Comparison of ENCODE assay signal across 16 cellular contexts in the genomic region with DNA sequence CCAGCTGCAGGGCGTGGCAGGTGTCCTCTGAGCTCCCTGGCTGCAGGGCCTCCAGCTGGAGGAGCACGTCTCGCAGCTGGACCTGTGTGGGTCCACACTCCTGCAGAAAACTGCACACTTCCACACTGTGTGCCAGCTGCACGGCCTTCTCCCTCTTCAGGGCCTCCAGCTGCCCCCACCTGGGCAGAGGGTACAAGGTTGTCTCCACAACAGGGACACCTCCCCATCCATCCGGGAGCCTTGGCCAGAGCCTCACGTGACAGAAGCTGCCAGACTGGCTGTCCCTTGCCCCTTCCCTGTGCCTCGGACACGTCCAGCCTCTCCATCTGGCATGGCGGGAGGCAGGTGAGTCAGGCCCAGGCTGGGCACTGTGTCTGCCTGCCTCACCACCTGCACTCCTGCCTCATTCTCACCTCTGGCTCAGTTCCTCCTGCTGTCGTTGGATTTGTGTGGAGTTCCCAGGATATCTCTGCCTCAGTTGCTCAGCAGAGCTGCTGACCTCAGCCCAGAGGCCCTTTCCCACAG. TPM values are rescaled to one million over a fixed set of nuclear protein-coding genes. Genes with fewer than 3 reads are reported as not detected.
DNase-seq lines count a peak whose midpoint lies in the region; ATAC-seq and TF ChIP-seq lines count a peak whose summit lies in the region.
"Had no signal": no experiment of that assay in that cellular context is flagged by ENCODE, and none has a peak within 500 bp of the region (broad histone marks: within the 10 kb centered on the region; RNA-seq: fewer than 3 reads in every experiment).

No MANE protein-coding gene starts in this region.

- ATAC-seq in esophagus mucosa (peak; percentile 42), foreskin keratinocyte (no peak)
- ATAC-seq: GM12878 had no signal

- TF ChIP-seq CTCF in C4-2B (conservative IDR thresholded peaks at IDR 0.05), result no peak
- TF ChIP-seq CTCF in foreskin keratinocyte (conservative IDR thresholded peaks at IDR 0.05), result no peak

- peaks cover 18% of the 10 kb centered on the region for H3K27me3 ChIP-seq in foreskin keratinocyte

- no peaks in the 10 kb centered on the region for H3K4me1 ChIP-seq in foreskin keratinocyte
- H3K4me1 ChIP-seq: HAP-1 had no signal

- DNase-seq in NCI-H774 (lab: John Stamatoyannopoulos, UW), result peak; percentile 66
- DNase-seq in cerebellar cortex (ENCODE audit: low spot score), result peak; percentile 63
- no peak for DNase-seq in foreskin keratinocyte
- DNase-seq in NAMALWA (ENCODE audit: low spot score), result no peak
- DNase-seq in NCI-H2227 (lab: John Stamatoyannopoulos, UW; ENCODE audit: unreplicated experiment), result no peak
- DNase-seq: 8988T; AML-193; Calu3; CD4-positive, CD25-positive, alpha-beta regulatory T cell; DMS 273 treated with DMSO at 0.1 percent for 48 hours; GOT3 had no signal

- peak overlapping the region; percentile 82 for H3K27ac ChIP-seq in C4-2B
- no peak overlapping the region for H3K27ac ChIP-seq in foreskin keratinocyte
- H3K27ac ChIP-seq: BLaER1 had no signal

RNA-seq across cellular contexts. Expression of a gene that starts 14.5 kb away (rescaled TPM):
- total RNA-seq in esophagus mucosa, result 2.1 TPM
- 0.63 and 1.4 TPM in 2 replicates for total RNA-seq in foreskin keratinocyte
- polyA plus RNA-seq in foreskin keratinocyte, result 0.35 and 1.1 TPM in 2 replicates

RNA-seq across cellular contexts. Expression of a gene that starts 40.7 kb away (rescaled TPM):
- total RNA-seq in esophagus mucosa (23.6 TPM), foreskin keratinocyte (3.5 and 4.5 TPM in 2 replicates)
- polyA plus RNA-seq in foreskin keratinocyte, result 4.3 and 5.5 TPM in 2 replicates

RNA-seq across cellular contexts. Expression of a gene that starts 51.5 kb away (rescaled TPM):
- total RNA-seq in esophagus mucosa (35.4 TPM), foreskin keratinocyte (15.5 and 19.2 TPM in 2 replicates)
- polyA plus RNA-seq in foreskin keratinocyte, result 20.5 and 22.9 TPM in 2 replicates

Comparison
In these comparisons a context has a peak if more than half of its experiments do, and no peak if none do; other contexts are left out.
1. DNase-seq: peak in NCI-H774 (single experiment) and cerebellar cortex (single experiment); none in foreskin keratinocyte (0 of 2), NAMALWA (single experiment) and NCI-H2227 (single experiment).